In the genomic region with DNA sequence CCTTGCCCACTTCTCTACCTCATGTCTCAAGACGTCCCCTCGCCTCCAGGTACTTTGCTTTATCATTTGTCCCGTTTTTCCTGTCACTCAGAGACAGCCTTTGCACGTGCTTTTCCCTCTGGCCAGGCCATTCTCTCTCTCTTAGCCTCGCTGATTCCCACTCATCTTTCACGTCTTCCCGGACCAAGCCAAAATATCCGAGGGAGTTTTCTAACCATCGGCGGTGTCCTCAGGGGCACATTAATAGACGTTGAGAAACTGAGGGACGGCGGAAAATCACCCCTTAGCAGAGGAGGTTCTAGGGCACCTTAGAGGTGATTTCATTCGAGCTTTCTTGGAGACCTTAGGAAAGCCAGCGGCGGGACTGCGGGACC, we compare ENCODE assay signal across 10 cellular contexts. TPM values are rescaled to one million over a fixed set of nuclear protein-coding genes. Genes with fewer than 3 reads are reported as not detected.
DNase-seq lines count a peak whose midpoint lies in the region; ATAC-seq, FAIRE-seq and TF ChIP-seq lines count a peak whose summit lies in the region.
"Had no signal": no experiment of that assay in that cellular context is flagged by ENCODE, and none has a peak within 500 bp of the region (broad histone marks: within the 10 kb centered on the region; RNA-seq: fewer than 3 reads in every experiment).

No MANE protein-coding gene starts in this region.

- H3K4me1 ChIP-seq in Panc1 (ENCODE audit: control insufficient read depth, insufficient read depth, low read length) (peaks cover 3% of the 10 kb centered on the region; the same call in 1 of the 2 replicates), small intestine (ENCODE audit: control insufficient read depth in 2 of 2, insufficient read depth in 1 of 2, low read depth in 1 of 2, low read length in 1 of 2) (no peaks in the 10 kb centered on the region)

- no peaks in the 10 kb centered on the region for H3K27me3 ChIP-seq in Panc1 (ENCODE audit: control insufficient read depth, insufficient read depth, low read length)
- peaks cover 7 to 8% of the 10 kb centered on the region in 2 donors for H3K27me3 ChIP-seq in small intestine (ENCODE audit: control insufficient read depth in 2 of 2, insufficient read depth in 2 of 2, low read length in 2 of 2)

- in situ Hi-C loops in Panc1 (cut with HindIII; ENCODE audit: low pct_unique_long_range_greater_than_20kb, low sequenced_read_pairs): no loop called here

- CTCF ChIA-PET in Panc1 (lab: Charles Lee): interaction anchor here (2.2 kb wide), 1 partner anchor 87 kb away, joined by 5 read pairs; no protein-coding TSS in a partner anchor

- 3 to 6% (median 4%) methylated on average over 17 of the region's 17 CpGs for WGBS in small intestine, 3 donors

- H3K27ac ChIP-seq in Panc1 (ENCODE audit: low read length): peak overlapping the region; percentile 81
- H3K27ac ChIP-seq in small intestine (ENCODE audit: low read depth in 1 of 2, low read length in 1 of 2): no peak overlapping the region

- DNase-seq in EL (peak; percentile 42), Panc1 (ENCODE audit: low read depth, low spot score) (no peak), fibroblast of pulmonary artery (ENCODE audit: low read depth) (no peak), retina (peak; percentile 65), LoVo (ENCODE audit: low spot score) (no peak), COLO668 (lab: John Stamatoyannopoulos, UW; ENCODE audit: unreplicated experiment) (no peak), small intestine (no peak), NOMO-1 (lab: John Stamatoyannopoulos, UW; ENCODE audit: unreplicated experiment in 2 of 2) (no peak)
- DNase-seq: mucosa of descending colon had no signal

- intact Hi-C loops in Panc1 (cut with micrococcal nuclease; ENCODE audit: unreplicated experiment): no loop called here

- no peaks in the 10 kb centered on the region; the same call in 1 of the 2 replicates for H3K36me3 ChIP-seq in Panc1 (ENCODE audit: control insufficient read depth, insufficient read depth, low read length)
- H3K36me3 ChIP-seq in small intestine (ENCODE audit: control insufficient read depth in 2 of 2, insufficient read depth in 2 of 2, low read length in 2 of 2): no peaks in the 10 kb centered on the region

- H3K9me3 ChIP-seq in Panc1 (ENCODE audit: control insufficient read depth, insufficient read depth, low read depth, low read length) (no peaks in the 10 kb centered on the region), small intestine (ENCODE audit: control insufficient read depth, low read depth) (no peaks in the 10 kb centered on the region)
- H3K9me3 ChIP-seq: mucosa of descending colon had no signal

- no peak for FAIRE-seq in small intestine (lab: Jason Lieb, UNC)
- FAIRE-seq: TTC549 had no signal

- ATAC-seq in Panc1: peak; percentile 50

- TF ChIP-seq CTCF in Panc1 (IDR thresholded peaks at IDR 0.05): no peak
- no peak for TF ChIP-seq CTCF in fibroblast of pulmonary artery (IDR thresholded peaks at IDR 0.05; ENCODE audit: low read length, missing control alignments)

- POLR2A ChIA-PET in Panc1 (lab: Charles Lee): no interaction called here

- no TSS peak for BruUV-seq in Panc1 (replicated peaks; lab: Mats Ljungman, UMichigan)

- H3K4me3 ChIP-seq in Panc1 (ENCODE audit: low read depth in 2 of 2, low read length in 2 of 2) (peak overlapping the region; percentile 55 to 58), fibroblast of pulmonary artery (replicated peaks; ENCODE audit: low read depth, low read length) (peak overlapping the region; percentile 47), small intestine (ENCODE audit: low read depth in 1 of 2, low read length in 2 of 2) (no peak overlapping the region)
- H3K4me3 ChIP-seq: mucosa of descending colon had no signal

RNA-seq across cellular contexts. Expression of gene SUSD5, which starts 0.6 kb away (rescaled TPM):
- 16.3 TPM for total RNA-seq in Panc1 (2021; ENCODE audit: unreplicated experiment)
- polyA plus RNA-seq in Panc1 (2012; ENCODE audit: insufficient read length): 9.0 TPM
- 1 to 10 TPM in 1 of 3 donors, under 1 TPM in 1, not detected in 1; 0.27 to 2.0 TPM for polyA plus RNA-seq in small intestine

RNA-seq across cellular contexts. Expression of gene FBXL2, which starts 59.2 kb away (rescaled TPM):
- 12.3 TPM for total RNA-seq in Panc1 (2021; ENCODE audit: unreplicated experiment)
- polyA plus RNA-seq in Panc1 (2012; ENCODE audit: insufficient read length): 10.5 TPM
- 1 to 10 TPM in 1 of 3 donors, not detected in 2; 2.8 TPM for polyA plus RNA-seq in small intestine

Comparison
In these comparisons a context has a peak if more than half of its experiments do, and no peak if none do; other contexts are left out.
1. DNase-seq: peak in EL (single experiment) and retina (single experiment); none in Panc1 (single experiment), fibroblast of pulmonary artery (single experiment), LoVo (single experiment), COLO668 (single experiment), small intestine (single experiment) and NOMO-1 (0 of 2).
2. H3K4me3 ChIP-seq: peak in Panc1 (2 of 2) and fibroblast of pulmonary artery (single experiment); none in small intestine (0 of 2).